Comparison of ENCODE assay signal across 9 cellular contexts in the genomic region with DNA sequence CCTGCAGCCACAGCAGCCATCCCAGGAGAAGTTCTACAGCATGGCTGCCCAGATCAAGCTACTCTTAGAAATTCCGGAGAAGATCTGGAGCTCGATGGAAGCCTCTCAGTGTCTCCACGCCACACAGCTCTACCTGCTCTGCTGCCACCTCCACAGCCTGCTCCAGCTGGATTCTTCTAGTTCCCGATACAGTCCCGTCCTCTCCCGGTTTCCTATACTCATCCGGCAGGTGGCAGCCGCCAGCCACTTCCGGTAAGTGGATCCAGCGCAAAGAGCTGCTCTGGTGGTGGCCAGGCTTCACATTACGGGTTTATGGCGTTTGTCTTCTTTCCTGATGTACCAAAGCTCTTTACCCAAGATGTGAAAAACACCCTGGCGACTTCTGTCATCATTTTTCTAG. TPM values are rescaled to one million over a fixed set of nuclear protein-coding genes. Genes with fewer than 3 reads are reported as not detected.
A peak's percentile ranks its signal among the peaks of the same experiment; 100 is the strongest.
DNase-seq lines count a peak whose midpoint lies in the region; ATAC-seq and TF ChIP-seq lines count a peak whose summit lies in the region.
"Had no signal": no experiment of that assay in that cellular context is flagged by ENCODE, and none has a peak within 500 bp of the region (broad histone marks: within the 10 kb centered on the region; RNA-seq: fewer than 3 reads in every experiment).

No MANE protein-coding gene starts in this region.

- peak; percentile 49 for DNase-seq in activated effector memory CD4-positive, alpha-beta T cell treated with anti-CD3 and anti-CD28 coated beads, Interleukin-2, amount 50 U/mL, for 16 hours
- DNase-seq in activated effector memory CD4-positive, alpha-beta T cell treated with Interleukin-2 at 50 U/mL for 16 hours: no peak
- DNase-seq in iPS-NIHi7 (ENCODE audit: extremely low spot score): peak; percentile 58
- DNase-seq in stomach: peak; percentile 62
- no peak for DNase-seq in activated CD4-positive, alpha-beta T cell treated with anti-CD3 and anti-CD28 coated beads for 1 hour

- ATAC-seq in SK-N-SH treated with all-trans-retinoic acid at 6 μM for 48 hours: no peak
- ATAC-seq in GM18873 (IDR thresholded peaks at IDR 0.05; ENCODE audit: low FRiP score, unreplicated experiment): no peak

- H3K27ac ChIP-seq in VCaP: peak overlapping the region; percentile 60
- peak overlapping the region in 2 of 5 donors; percentile 3 to 5 for H3K27ac ChIP-seq in stomach

- TF ChIP-seq CTCF in VCaP (conservative IDR thresholded peaks at IDR 0.05): peak; percentile 87
- peak in 2 of 7 experiments; percentile 15 to 28 for TF ChIP-seq CTCF in stomach (IDR thresholded peaks at IDR 0.05)

- no peaks in the 10 kb centered on the region for H3K9me3 ChIP-seq in stomach

- no peak for TF ChIP-seq POLR2A in stomach (IDR thresholded peaks at IDR 0.05)

- intact Hi-C loops in stomach (cut with DNase I; ENCODE audit: low total_unique reads): no loop called here

- 56 to 66% (median 56%) methylated on average over 13 of the region's 13 CpGs for WGBS in stomach, 5 donors

- H3K4me3 ChIP-seq in stomach: no peak overlapping the region

- no peak for TF ChIP-seq EP300 in stomach (IDR thresholded peaks at IDR 0.05)

- peaks cover 13 to 45% (median 31%) of the 10 kb centered on the region in 4 donors for H3K4me1 ChIP-seq in stomach

- peaks cover 49 to 55% (median 53%) of the 10 kb centered on the region in 4 donors for H3K36me3 ChIP-seq in stomach

- H3K27me3 ChIP-seq in stomach: no peaks in the 10 kb centered on the region

TF ChIP-seq in SK-N-SH treated with all-trans-retinoic acid at 6 μM for 48 hours, 23 proteins besides CTCF, POLR2A, EP300 and RAD21:
- TF ChIP-seq ZFP3 (CRISPR knock-in tag; IDR thresholded peaks at IDR 0.05) (no peak), ZNF70 (CRISPR knock-in tag; IDR thresholded peaks at IDR 0.05) (no peak), OSR1 (CRISPR knock-in tag; IDR thresholded peaks at IDR 0.05) (no peak), GLIS3 (CRISPR knock-in tag; IDR thresholded peaks at IDR 0.05) (no peak), ESRRG (CRISPR knock-in tag; IDR thresholded peaks at IDR 0.05) (no peak), ISL1 (CRISPR knock-in tag; IDR thresholded peaks at IDR 0.05) (no peak)
- TF ChIP-seq, protein P1, sequence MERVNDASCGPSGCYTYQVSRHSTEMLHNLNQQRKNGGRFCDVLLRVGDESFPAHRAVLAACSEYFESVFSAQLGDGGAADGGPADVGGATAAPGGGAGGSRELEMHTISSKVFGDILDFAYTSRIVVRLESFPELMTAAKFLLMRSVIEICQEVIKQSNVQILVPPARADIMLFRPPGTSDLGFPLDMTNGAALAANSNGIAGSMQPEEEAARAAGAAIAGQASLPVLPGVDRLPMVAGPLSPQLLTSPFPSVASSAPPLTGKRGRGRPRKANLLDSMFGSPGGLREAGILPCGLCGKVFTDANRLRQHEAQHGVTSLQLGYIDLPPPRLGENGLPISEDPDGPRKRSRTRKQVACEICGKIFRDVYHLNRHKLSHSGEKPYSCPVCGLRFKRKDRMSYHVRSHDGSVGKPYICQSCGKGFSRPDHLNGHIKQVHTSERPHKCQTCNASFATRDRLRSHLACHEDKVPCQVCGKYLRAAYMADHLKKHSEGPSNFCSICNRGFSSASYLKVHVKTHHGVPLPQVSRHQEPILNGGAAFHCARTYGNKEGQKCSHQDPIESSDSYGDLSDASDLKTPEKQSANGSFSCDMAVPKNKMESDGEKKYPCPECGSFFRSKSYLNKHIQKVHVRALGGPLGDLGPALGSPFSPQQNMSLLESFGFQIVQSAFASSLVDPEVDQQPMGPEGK (CRISPR knock-in tag; IDR thresholded peaks at IDR 0.05; ENCODE audit: borderline replicate concordance): no peak

RNA-seq across cellular contexts. Expression of a gene that starts 3.6 kb away (rescaled TPM):
- total RNA-seq in stomach: 10 to 100 TPM; 13.4 to 68.9 (median 25.9) TPM
- 10 to 100 TPM; 11.6 to 18.0 (median 15.4) TPM for polyA plus RNA-seq in stomach

RNA-seq across cellular contexts. Expression of a gene that starts 31.7 kb away (rescaled TPM):
- 10 to 100 TPM in 1 of 5 donors, 1 to 10 TPM in 2, under 1 TPM in 2; under 0.01 to 21.1 (median 1.1) TPM for total RNA-seq in stomach
- under 1 TPM; 0.38 to 0.76 (median 0.62) TPM for polyA plus RNA-seq in stomach
- total RNA-seq: glomerular endothelial cell had no signal

Comparison
In these comparisons a context has a peak if more than half of its experiments do, and no peak if none do; other contexts are left out.
1. DNase-seq: peak in activated effector memory CD4-positive, alpha-beta T cell treated with anti-CD3 and anti-CD28 coated beads, Interleukin-2, amount 50 U/mL, for 16 hours (single experiment), iPS-NIHi7 (single experiment) and stomach (single experiment); none in activated effector memory CD4-positive, alpha-beta T cell treated with Interleukin-2 at 50 U/mL for 16 hours (single experiment) and activated CD4-positive, alpha-beta T cell treated with anti-CD3 and anti-CD28 coated beads for 1 hour (single experiment).